Comparison of ENCODE assay signal across 20 cellular contexts in genomic region chr1:145804235-145805045, GRCh38. TPM values are rescaled to one million over a fixed set of nuclear protein-coding genes. Genes with fewer than 3 reads are reported as not detected.
DNase-seq lines count a peak whose midpoint lies in the region; ATAC-seq and TF ChIP-seq lines count a peak whose summit lies in the region.
"Had no signal": no experiment of that assay in that cellular context is flagged by ENCODE, and none has a peak within 500 bp of the region (broad histone marks: within the 10 kb centered on the region; RNA-seq: fewer than 3 reads in every experiment).

No MANE protein-coding gene starts in this region.

- H3K9me3 Mint-ChIP-seq in WTC11 (no peaks in the 10 kb centered on the region), mesothelial cell of epicardium (no peaks in the 10 kb centered on the region)
- H3K9me3 Mint-ChIP-seq: activated T-cell treated with anti-CD3 and anti-CD28 coated beads, Interleukin-2, amount 50 U/mL, for 24 hours had no signal

- H3K27ac ChIP-seq in left ventricle myocardium inferior (replicated peaks) (peak overlapping the region; percentile 55), testis (peak overlapping the region in 1 of 2 donors; percentile 78)
- H3K27ac ChIP-seq: BLaER1, heart right ventricle, neutrophil, stomach had no signal

- H3K4me3 ChIP-seq in left ventricle myocardium inferior = no peak overlapping the region
- H3K4me3 ChIP-seq in testis = no peak overlapping the region
- H3K4me3 ChIP-seq: BLaER1, heart right ventricle, stomach had no signal

- POLR2A ChIA-PET in WTC11 (lab: Charles Lee) = no interaction called here

- H3K4me1 Mint-ChIP-seq in WTC11 (peaks cover 36% of the 10 kb centered on the region), mesothelial cell of epicardium (peaks cover 22% of the 10 kb centered on the region)

- H3K36me3 ChIP-seq in left ventricle myocardium inferior = no peaks in the 10 kb centered on the region
- no peaks in the 10 kb centered on the region for H3K36me3 ChIP-seq in testis (ENCODE audit: low read depth, missing control alignments)
- H3K36me3 ChIP-seq: heart right ventricle, neutrophil, stomach had no signal

- H3K27me3 Mint-ChIP-seq in WTC11 (ENCODE audit: low read depth) (no peaks in the 10 kb centered on the region; the same call in 1 of the 2 replicates), mesothelial cell of epicardium (ENCODE audit: low read depth) (no peaks in the 10 kb centered on the region)
- H3K27me3 Mint-ChIP-seq: activated T-cell treated with anti-CD3 and anti-CD28 coated beads, Interleukin-2, amount 50 U/mL, for 24 hours had no signal

- no peak overlapping the region for H3K4me3 Mint-ChIP-seq in WTC11
- no peak overlapping the region for H3K4me3 Mint-ChIP-seq in mesothelial cell of epicardium
- H3K4me3 Mint-ChIP-seq: activated T-cell treated with anti-CD3 and anti-CD28 coated beads, Interleukin-2, amount 50 U/mL, for 24 hours had no signal

- H3K9me3 ChIP-seq in left ventricle myocardium inferior (replicated peaks) (no peaks in the 10 kb centered on the region), testis (no peaks in the 10 kb centered on the region)
- H3K9me3 ChIP-seq: heart right ventricle, neutrophil, stomach had no signal

- DNase-seq in left ventricle myocardium inferior = no peak
- DNase-seq in left ventricle myocardium superior = no peak
- no peak for DNase-seq in WTC11 (ENCODE audit: low spot score)
- DNase-seq in mesothelial cell of epicardium (ENCODE audit: low spot score in 2 of 2, unreplicated experiment in 2 of 2) = no peak
- DNase-seq in activated T-cell treated with anti-CD3 and anti-CD28 coated beads, Interleukin-2, amount 50 U/mL, for 1 hour = no peak
- DNase-seq in testis = no peak
- DNase-seq: activated CD4-positive, CD25-positive, alpha-beta regulatory T cell treated with anti-CD3 and anti-CD28 coated beads, Interleukin-2, amount 50 U/mL, for 72 hours; activated naive CD4-positive, alpha-beta T cell; activated T-cell treated with anti-CD3 and anti-CD28 coated beads, Interleukin-2, amount 50 U/mL, for 24 hours; amniotic stem cell; dermis blood vessel endothelial cell; DND-41; heart right ventricle; NCI-H146; NCI-H524 treated with DMSO at 0.1 percent for 48 hours; stomach had no signal

- H3K27me3 ChIP-seq in left ventricle myocardium inferior (ENCODE audit: low read depth) (no peaks in the 10 kb centered on the region), testis (no peaks in the 10 kb centered on the region)
- H3K27me3 ChIP-seq: BLaER1, heart right ventricle, neutrophil, stomach had no signal

- CTCF ChIA-PET in WTC11 (lab: Charles Lee) = interaction anchor here (0.6 to 1.0 kb wide), 2 partner anchors 65 to 203 kb away, joined by 3 read pairs; no protein-coding TSS in a partner anchor

- TF ChIP-seq POLR2A in testis (IDR thresholded peaks at IDR 0.05) = no peak

- H3K4me1 ChIP-seq in left ventricle myocardium inferior = peaks cover 67% of the 10 kb centered on the region
- peaks cover 13% of the 10 kb centered on the region for H3K4me1 ChIP-seq in testis

- ATAC-seq in left ventricle myocardium superior = no peak
- ATAC-seq in WTC11 = no peak
- ATAC-seq in GM21423 (IDR thresholded peaks at IDR 0.05; ENCODE audit: unreplicated experiment) = no peak
- ATAC-seq in HG03025 (IDR thresholded peaks at IDR 0.05; ENCODE audit: low FRiP score, unreplicated experiment) = no peak

- H3K36me3 Mint-ChIP-seq in WTC11 = no peaks in the 10 kb centered on the region
- H3K36me3 Mint-ChIP-seq in mesothelial cell of epicardium = peaks cover 2% of the 10 kb centered on the region

- H3K27ac Mint-ChIP-seq in WTC11 = peak overlapping the region; percentile 48; the same call in 1 of the 2 replicates
- peak overlapping the region; percentile 83 for H3K27ac Mint-ChIP-seq in mesothelial cell of epicardium
- H3K27ac Mint-ChIP-seq: activated T-cell treated with anti-CD3 and anti-CD28 coated beads, Interleukin-2, amount 50 U/mL, for 24 hours had no signal

- WGBS in testis, 2 donors = 68 to 75% methylated on average over 3 of the region's 3 CpGs

- intact Hi-C loops in left ventricle myocardium inferior (cut with micrococcal nuclease) (no loop called here), left ventricle myocardium superior (cut with micrococcal nuclease) (no loop called here), testis (cut with DNase I; ENCODE audit: low total_unique reads) (no loop called here)

- TF ChIP-seq CTCF in left ventricle myocardium inferior (IDR thresholded peaks at IDR 0.05; ENCODE audit: borderline replicate concordance) (no peak), WTC11 (IDR thresholded peaks at IDR 0.05) (no peak), mesothelial cell of epicardium (IDR thresholded peaks at IDR 0.05; ENCODE audit: unreplicated experiment) (no peak), testis (IDR thresholded peaks at IDR 0.05) (no peak)

TF ChIP-seq in WTC11, 78 proteins besides CTCF, POLR2A, EP300 and RAD21:
- TF ChIP-seq ATF3 (CRISPR knock-in tag; conservative IDR thresholded peaks at IDR 0.05) = no peak
- TF ChIP-seq NFATC4 (CRISPR knock-in tag; IDR thresholded peaks at IDR 0.05) = no peak
- no peak for TF ChIP-seq ATF1 (CRISPR knock-in tag; IDR thresholded peaks at IDR 0.05)
- no peak for TF ChIP-seq HMGA2 (CRISPR knock-in tag; IDR thresholded peaks at IDR 0.05)
- TF ChIP-seq ZNF396 (CRISPR knock-in tag; IDR thresholded peaks at IDR 0.05; ENCODE audit: borderline replicate concordance) = no peak
- no peak for TF ChIP-seq NFYB (CRISPR knock-in tag; conservative IDR thresholded peaks at IDR 0.05; ENCODE audit: low read depth)
- TF ChIP-seq GTF2I (CRISPR knock-in tag; conservative IDR thresholded peaks at IDR 0.05) = no peak
- TF ChIP-seq OVOL2 (CRISPR knock-in tag; IDR thresholded peaks at IDR 0.05; ENCODE audit: borderline replicate concordance) = no peak
- TF ChIP-seq ATF6 (CRISPR knock-in tag; IDR thresholded peaks at IDR 0.05) = no peak
- no peak for TF ChIP-seq SOX15 (CRISPR knock-in tag; IDR thresholded peaks at IDR 0.05)
- TF ChIP-seq RORB (CRISPR knock-in tag; IDR thresholded peaks at IDR 0.05) = no peak
- TF ChIP-seq GRHL2 (CRISPR knock-in tag; IDR thresholded peaks at IDR 0.05; ENCODE audit: insufficient replicate concordance, severe bottlenecking) = no peak

RNA-seq across cellular contexts. Expression of gene RNF115, which starts 19.5 kb away (rescaled TPM):
- total RNA-seq in left ventricle myocardium inferior (51.1 TPM), left ventricle myocardium superior (48.2 TPM), WTC11 (2021) (8.1 to 9.2 TPM (median 9.0 TPM) in 3 replicates), mesothelial cell of epicardium (13.9 to 15.3 TPM (median 15.0 TPM) in 3 replicates), testis (10 to 100 TPM; 24.4 to 29.1 TPM)
- polyA plus RNA-seq in testis (ENCODE audit: insufficient read depth, low read depth, low replicate concordance) = 13.8 TPM

RNA-seq across cellular contexts. Expression of gene POLR3C, which starts 19.6 kb away (rescaled TPM):
- 13.4 TPM for total RNA-seq in left ventricle myocardium inferior
- 14.9 TPM for total RNA-seq in left ventricle myocardium superior
- 20.2 to 24.9 TPM (median 22.7 TPM) in 3 replicates for total RNA-seq in WTC11 (2021)
- 32.5 to 34.2 TPM (median 33.5 TPM) in 3 replicates for total RNA-seq in mesothelial cell of epicardium
- 10 to 100 TPM; 56.2 to 63.8 TPM for total RNA-seq in testis
- polyA plus RNA-seq in testis (ENCODE audit: insufficient read depth, low read depth, low replicate concordance) = 73.3 TPM

RNA-seq across cellular contexts. Expression of gene NUDT17, which starts 41.0 kb away (rescaled TPM):
- total RNA-seq in left ventricle myocardium inferior (2.2 TPM), left ventricle myocardium superior (3.4 TPM), WTC11 (2021) (2.7 to 3.5 TPM (median 3.3 TPM) in 3 replicates), mesothelial cell of epicardium (4.7 to 5.4 TPM (median 5.3 TPM) in 3 replicates), testis (10 to 100 TPM in 1 of 2 donors, 1 to 10 TPM in 1; 9.5 to 13.1 TPM)
- 9.5 TPM for polyA plus RNA-seq in testis (ENCODE audit: insufficient read depth, low read depth, low replicate concordance)

RNA-seq across cellular contexts. Expression of gene PIAS3, which starts 54.4 kb away (rescaled TPM):
- total RNA-seq in left ventricle myocardium inferior (14.6 TPM), left ventricle myocardium superior (13.3 TPM), WTC11 (2021) (44.9 to 52.4 TPM (median 49.6 TPM) in 3 replicates), mesothelial cell of epicardium (57.6 to 62.6 TPM (median 62.0 TPM) in 3 replicates), testis (10 to 100 TPM; 39.8 to 40.1 TPM)
- polyA plus RNA-seq in testis (ENCODE audit: insufficient read depth, low read depth, low replicate concordance) = 30.9 TPM
